Comparison of ENCODE assay signal across 8 cellular contexts in genomic region chr19:49019242-49019932, GRCh38. TPM values are rescaled to one million over a fixed set of nuclear protein-coding genes. Genes with fewer than 3 reads are reported as not detected.
DNase-seq lines count a peak whose midpoint lies in the region; ATAC-seq and TF ChIP-seq lines count a peak whose summit lies in the region.

No MANE protein-coding gene starts in this region.

- ATAC-seq in sciatic nerve (peak; percentile 71), HG03135 (IDR thresholded peaks at IDR 0.05; ENCODE audit: unreplicated experiment) (no peak)

- intact Hi-C loops in sciatic nerve (cut with DNase I), result no loop called here

- no peaks in the 10 kb centered on the region for H3K27me3 ChIP-seq in HAP-1 (ENCODE audit: low read depth)
- H3K27me3 ChIP-seq in cardiac muscle cell, result no peaks in the 10 kb centered on the region

- DNase-seq in ACHN (peak; percentile 77), HAP-1 (ENCODE audit: low spot score in 2 of 2) (peak; percentile 67 to 90), RWPE1 (ENCODE audit: low spot score) (peak; percentile 70), cardiac muscle cell (ENCODE audit: low read depth in 1 of 2, low spot score in 1 of 2) (peak; percentile 50 to 81), sciatic nerve (ENCODE audit: low spot score) (peak; percentile 71), NCI-H2081 treated with DMSO at 0.1 percent for 48 hours (lab: John Stamatoyannopoulos, UW) (no peak)
- DNase-seq in activated gamma-delta T cell treated with anti-CD3 and anti-CD28 coated beads, Interleukin-2, amount 50 U/mL, for 16 hours (ENCODE audit: low read depth), result peak; percentile 19

- CTCF ChIA-PET in RWPE1 (lab: Yijun Ruan, JAX), result interaction anchor here (0.6 to 1.2 kb wide), 3 partner anchors 27 to 76 kb away, joined by 3 read pairs; partner anchors contain the start of gene GYS1

- no peaks in the 10 kb centered on the region for H3K9me3 ChIP-seq in HAP-1
- no peaks in the 10 kb centered on the region for H3K9me3 ChIP-seq in cardiac muscle cell (ENCODE audit: low read depth)

- H3K36me3 ChIP-seq in HAP-1 (replicated peaks) (peaks cover 16% of the 10 kb centered on the region), cardiac muscle cell (peaks cover 7% of the 10 kb centered on the region)

- H3K4me1 ChIP-seq in HAP-1 (peaks cover 10% of the 10 kb centered on the region), cardiac muscle cell (ENCODE audit: low read depth) (no peaks in the 10 kb centered on the region)

- H3K27ac ChIP-seq in RWPE1 (peak overlapping the region; percentile 48), cardiac muscle cell (no peak overlapping the region)

- POLR2A ChIA-PET in RWPE1 (lab: Yijun Ruan, JAX; ENCODE audit: low non-redundant PET), result interaction anchor here (0.6 kb wide), 1 partner anchor 11 kb away, joined by 10 read pairs; no protein-coding TSS in a partner anchor

- in situ Hi-C loops in ACHN (cut with HindIII; ENCODE audit: low pct_ligation_motif_present, low pct_unique_long_range_greater_than_20kb, low sequenced_read_pairs), result no loop called here
- in situ Hi-C loops in HAP-1 (cut with MboI; ENCODE audit: low sequenced_read_pairs), result no loop called here

- TF ChIP-seq CTCF in RWPE1 (conservative IDR thresholded peaks at IDR 0.05; ENCODE audit: low read depth), result peak; percentile 31
- TF ChIP-seq CTCF in cardiac muscle cell (IDR thresholded peaks at IDR 0.05; ENCODE audit: low read depth, low read length), result no peak

- H3K4me3 ChIP-seq in HAP-1, result peak overlapping the region; percentile 33
- peak overlapping the region; percentile 13 for H3K4me3 ChIP-seq in cardiac muscle cell

RNA-seq across cellular contexts. Expression of gene LHB, which starts 2.5 kb away (rescaled TPM):
- total RNA-seq in cardiac muscle cell (1.8 TPM in 1 of 2 replicates, not detected in the other), sciatic nerve (not detected)
- 2.7 TPM in 1 of 2 replicates, not detected in the other for polyA plus RNA-seq in cardiac muscle cell

RNA-seq across cellular contexts. Expression of gene CGB3, which starts 4.7 kb away (rescaled TPM):
- total RNA-seq in cardiac muscle cell, result not detected in 2 replicates
- 0.26 TPM in 1 of 2 replicates, not detected in the other for polyA plus RNA-seq in cardiac muscle cell
- not detected for total RNA-seq in sciatic nerve

RNA-seq across cellular contexts. Expression of gene CGB2, which starts 12.3 kb away (rescaled TPM):
- total RNA-seq in cardiac muscle cell (not detected in 2 replicates), sciatic nerve (not detected)
- polyA plus RNA-seq in cardiac muscle cell, result 1.5 TPM in 1 of 2 replicates, not detected in the other

RNA-seq across cellular contexts. Expression of gene CGB1, which starts 17.3 kb away (rescaled TPM):
- total RNA-seq in cardiac muscle cell (not detected in 2 replicates), sciatic nerve (not detected)
- polyA plus RNA-seq in cardiac muscle cell, result not detected in 2 replicates

RNA-seq across cellular contexts. Expression of gene CGB5, which starts 24.3 kb away (rescaled TPM):
- not detected in 2 replicates for total RNA-seq in cardiac muscle cell
- polyA plus RNA-seq in cardiac muscle cell, result not detected in 2 replicates
- total RNA-seq in sciatic nerve, result not detected
